1 cellular context compared by ENCODE assay signal in the genomic region with DNA sequence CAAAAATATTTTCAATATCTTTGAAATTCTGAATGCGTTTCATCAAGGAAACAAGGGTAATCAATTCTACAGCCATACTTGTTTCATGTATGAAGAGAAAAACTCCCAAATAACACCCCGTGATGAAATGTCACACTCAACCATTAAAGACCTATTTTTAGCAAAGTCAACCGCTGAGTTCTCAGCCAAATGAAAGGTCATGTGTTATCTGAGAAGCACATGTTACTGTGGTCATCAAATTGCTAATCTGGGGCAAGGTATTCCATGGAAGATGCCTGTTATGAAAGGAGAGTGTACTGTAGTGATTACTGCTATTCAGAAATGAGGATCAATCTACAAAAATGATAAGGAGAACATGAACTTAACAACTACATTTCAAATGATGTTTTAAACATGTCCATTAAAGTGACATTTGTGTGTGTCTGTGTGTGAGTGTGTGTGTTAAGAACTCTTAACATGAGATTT.
TF ChIP-seq lines count a peak whose summit lies in the region.

No MANE protein-coding gene starts in this region.

TF ChIP-seq in K562, 482 proteins besides CTCF, POLR2A, EP300 and RAD21 (continued from another document and continues in another):
- TF ChIP-seq, protein P1, sequence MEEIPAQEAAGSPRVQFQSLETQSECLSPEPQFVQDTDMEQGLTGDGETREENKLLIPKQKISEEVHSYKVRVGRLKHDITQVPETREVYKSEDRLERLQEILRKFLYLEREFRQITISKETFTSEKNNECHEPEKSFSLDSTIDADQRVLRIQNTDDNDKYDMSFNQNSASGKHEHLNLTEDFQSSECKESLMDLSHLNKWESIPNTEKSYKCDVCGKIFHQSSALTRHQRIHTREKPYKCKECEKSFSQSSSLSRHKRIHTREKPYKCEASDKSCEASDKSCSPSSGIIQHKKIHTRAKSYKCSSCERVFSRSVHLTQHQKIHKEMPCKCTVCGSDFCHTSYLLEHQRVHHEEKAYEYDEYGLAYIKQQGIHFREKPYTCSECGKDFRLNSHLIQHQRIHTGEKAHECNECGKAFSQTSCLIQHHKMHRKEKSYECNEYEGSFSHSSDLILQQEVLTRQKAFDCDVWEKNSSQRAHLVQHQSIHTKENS (CRISPR knock-in tag; IDR thresholded peaks at IDR 0.05) = no peak
- no peak for TF ChIP-seq CREBBP (IDR thresholded peaks at IDR 0.05; ENCODE audit: low read depth, low read length)
- no peak for TF ChIP-seq FUS (optimal IDR thresholded peaks at IDR 0.05; ENCODE audit: low read depth, low read length)
- TF ChIP-seq FOSL1 (tag; conservative IDR thresholded peaks at IDR 0.05) = no peak
- no peak for TF ChIP-seq NCOA1 (IDR thresholded peaks at IDR 0.05; ENCODE audit: low read depth)
- TF ChIP-seq TEAD4 (IDR thresholded peaks at IDR 0.05; ENCODE audit: low read length) = peak; percentile 92
- no peak for TF ChIP-seq TEAD4 (CRISPR knock-in tag; IDR thresholded peaks at IDR 0.05; ENCODE audit: borderline replicate concordance)
- TF ChIP-seq TEAD1 (CRISPR knock-in tag; IDR thresholded peaks at IDR 0.05) = peak in 1 of 2 experiments; percentile 92; a peak in 2 of 4 replicates
- TF ChIP-seq, protein P2, sequence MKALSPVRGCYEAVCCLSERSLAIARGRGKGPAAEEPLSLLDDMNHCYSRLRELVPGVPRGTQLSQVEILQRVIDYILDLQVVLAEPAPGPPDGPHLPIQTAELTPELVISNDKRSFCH (CRISPR knock-in tag; IDR thresholded peaks at IDR 0.05) = no peak
- TF ChIP-seq, protein P2 (tag; IDR thresholded peaks at IDR 0.05) = peak; percentile 84
- TF ChIP-seq, protein P3, sequence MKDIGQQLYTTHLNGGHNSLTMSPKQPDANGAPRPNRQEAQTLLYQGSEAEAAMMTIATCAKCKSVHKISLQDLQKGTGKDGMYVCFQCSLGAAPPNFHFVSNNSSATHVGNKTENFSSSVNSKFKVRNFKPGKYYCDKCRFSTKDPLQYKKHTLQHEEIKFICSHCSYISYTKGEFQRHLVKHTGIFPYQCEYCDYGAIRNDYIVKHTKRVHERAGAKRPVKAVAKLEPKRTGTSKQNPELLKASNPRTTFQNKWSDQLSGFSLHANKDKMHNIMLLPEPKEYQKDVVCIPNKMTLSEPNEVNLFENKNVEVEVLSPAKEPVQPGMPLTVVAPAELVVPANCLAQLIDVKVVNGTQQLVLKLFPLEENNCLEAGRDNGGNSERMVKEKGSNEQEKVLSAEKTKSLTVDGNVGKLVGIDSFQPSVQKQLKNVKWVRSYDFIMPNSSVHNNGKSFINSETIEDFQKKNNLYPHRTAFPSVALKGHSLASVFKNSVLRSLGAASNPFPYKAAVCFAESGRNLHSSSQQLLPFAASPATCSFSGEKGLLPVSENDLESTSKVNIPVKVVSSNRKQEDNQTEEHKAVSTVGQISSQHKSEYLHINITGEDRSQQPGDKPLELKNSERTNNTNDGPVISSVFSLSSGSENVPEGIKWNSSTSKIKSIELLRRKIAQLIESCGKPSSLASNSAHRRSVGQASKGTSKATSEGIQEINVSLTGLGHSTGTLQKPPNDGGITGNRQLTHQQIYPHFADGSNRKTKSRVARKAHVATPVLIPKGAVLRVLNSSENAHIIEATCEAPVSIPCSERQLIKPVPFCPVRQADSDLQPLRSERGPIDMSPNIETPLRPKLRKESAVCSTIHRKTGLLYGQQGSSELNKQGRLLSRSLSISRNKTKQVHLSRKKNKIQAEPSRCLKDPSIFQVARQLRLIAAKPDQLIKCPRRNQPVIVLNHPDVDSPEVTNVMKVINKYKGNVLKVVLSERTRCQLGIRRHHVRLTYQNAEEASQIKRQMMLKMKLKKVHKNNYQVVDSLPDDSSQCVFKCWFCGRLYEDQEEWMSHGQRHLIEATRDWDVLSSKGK (CRISPR knock-in tag; IDR thresholded peaks at IDR 0.05) = no peak
- 0 out of 2 replicates have a peak, but pooled peaks have one; percentile 62 for TF ChIP-seq HMG20A (CRISPR knock-in tag; conservative IDR thresholded peaks at IDR 0.05)
- TF ChIP-seq CREM (IDR thresholded peaks at IDR 0.05; ENCODE audit: low read depth) = peak; percentile 55; the same call in 1 of the 2 replicates
- peak; percentile 70 for TF ChIP-seq SOX6 (IDR thresholded peaks at IDR 0.05)
- no peak for TF ChIP-seq HDGF (IDR thresholded peaks at IDR 0.05)
- peak; percentile 65; the same call in 1 of the 2 replicates for TF ChIP-seq KLF16 (IDR thresholded peaks at IDR 0.05)
- TF ChIP-seq YBX1 (IDR thresholded peaks at IDR 0.05) = no peak
- TF ChIP-seq ZNF644 (tag; IDR thresholded peaks at IDR 0.05; ENCODE audit: low read depth) = no peak
- TF ChIP-seq NCOR1 (IDR thresholded peaks at IDR 0.05) = peak; percentile 42; the same call in 1 of the 2 replicates
- TF ChIP-seq TBL1XR1 (IDR thresholded peaks at IDR 0.05; ENCODE audit: low read length in 2 of 2) = peak in 1 of 2 experiments; percentile 69; a peak in 1 of 4 replicates
- no peak for TF ChIP-seq KLF1 (tag; IDR thresholded peaks at IDR 0.05)
- no peak for TF ChIP-seq PTRF (tag; IDR thresholded peaks at IDR 0.05)
- peak; percentile 85; the same call in 1 of the 2 replicates for TF ChIP-seq HDAC2 (IDR thresholded peaks at IDR 0.05)
- TF ChIP-seq TAL1 (IDR thresholded peaks at IDR 0.05) = peak; percentile 81
- TF ChIP-seq ATF1 (CRISPR knock-in tag; IDR thresholded peaks at IDR 0.05) = no peak
- peak; percentile 68 for TF ChIP-seq ATF1 (tag; IDR thresholded peaks at IDR 0.05)
- no peak for TF ChIP-seq SIN3B (IDR thresholded peaks at IDR 0.05; ENCODE audit: low read depth)
- no peak for TF ChIP-seq CXXC5 (CRISPR knock-in tag; IDR thresholded peaks at IDR 0.05)
- TF ChIP-seq ESRRA (IDR thresholded peaks at IDR 0.05; ENCODE audit: borderline replicate concordance, low read depth) = peak; percentile 64; the same call in 1 of the 2 replicates
- no peak for TF ChIP-seq TARDBP (IDR thresholded peaks at IDR 0.05)
- TF ChIP-seq KLF6 (CRISPR knock-in tag; IDR thresholded peaks at IDR 0.05; ENCODE audit: borderline replicate concordance) = no peak
- TF ChIP-seq, protein P4, sequence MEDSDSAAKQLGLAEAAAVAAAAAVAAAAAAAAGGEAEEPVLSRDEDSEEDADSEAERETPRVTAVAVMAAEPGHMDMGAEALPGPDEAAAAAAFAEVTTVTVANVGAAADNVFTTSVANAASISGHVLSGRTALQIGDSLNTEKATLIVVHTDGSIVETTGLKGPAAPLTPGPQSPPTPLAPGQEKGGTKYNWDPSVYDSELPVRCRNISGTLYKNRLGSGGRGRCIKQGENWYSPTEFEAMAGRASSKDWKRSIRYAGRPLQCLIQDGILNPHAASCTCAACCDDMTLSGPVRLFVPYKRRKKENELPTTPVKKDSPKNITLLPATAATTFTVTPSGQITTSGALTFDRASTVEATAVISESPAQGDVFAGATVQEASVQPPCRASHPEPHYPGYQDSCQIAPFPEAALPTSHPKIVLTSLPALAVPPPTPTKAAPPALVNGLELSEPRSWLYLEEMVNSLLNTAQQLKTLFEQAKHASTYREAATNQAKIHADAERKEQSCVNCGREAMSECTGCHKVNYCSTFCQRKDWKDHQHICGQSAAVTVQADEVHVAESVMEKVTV (CRISPR knock-in tag; IDR thresholded peaks at IDR 0.05) = no peak
- TF ChIP-seq CREB1 (IDR thresholded peaks at IDR 0.05) = no peak
- no peak for TF ChIP-seq CREB1 (CRISPR knock-in tag; IDR thresholded peaks at IDR 0.05)
- TF ChIP-seq TRIM24 (IDR thresholded peaks at IDR 0.05) = no peak
- TF ChIP-seq, protein P5, sequence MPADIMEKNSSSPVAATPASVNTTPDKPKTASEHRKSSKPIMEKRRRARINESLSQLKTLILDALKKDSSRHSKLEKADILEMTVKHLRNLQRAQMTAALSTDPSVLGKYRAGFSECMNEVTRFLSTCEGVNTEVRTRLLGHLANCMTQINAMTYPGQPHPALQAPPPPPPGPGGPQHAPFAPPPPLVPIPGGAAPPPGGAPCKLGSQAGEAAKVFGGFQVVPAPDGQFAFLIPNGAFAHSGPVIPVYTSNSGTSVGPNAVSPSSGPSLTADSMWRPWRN (IDR thresholded peaks at IDR 0.05; ENCODE audit: low read depth) = peak; percentile 72
- no peak for TF ChIP-seq HNRNPL (IDR thresholded peaks at IDR 0.05; ENCODE audit: low read depth, low read length)
- TF ChIP-seq, protein P6, sequence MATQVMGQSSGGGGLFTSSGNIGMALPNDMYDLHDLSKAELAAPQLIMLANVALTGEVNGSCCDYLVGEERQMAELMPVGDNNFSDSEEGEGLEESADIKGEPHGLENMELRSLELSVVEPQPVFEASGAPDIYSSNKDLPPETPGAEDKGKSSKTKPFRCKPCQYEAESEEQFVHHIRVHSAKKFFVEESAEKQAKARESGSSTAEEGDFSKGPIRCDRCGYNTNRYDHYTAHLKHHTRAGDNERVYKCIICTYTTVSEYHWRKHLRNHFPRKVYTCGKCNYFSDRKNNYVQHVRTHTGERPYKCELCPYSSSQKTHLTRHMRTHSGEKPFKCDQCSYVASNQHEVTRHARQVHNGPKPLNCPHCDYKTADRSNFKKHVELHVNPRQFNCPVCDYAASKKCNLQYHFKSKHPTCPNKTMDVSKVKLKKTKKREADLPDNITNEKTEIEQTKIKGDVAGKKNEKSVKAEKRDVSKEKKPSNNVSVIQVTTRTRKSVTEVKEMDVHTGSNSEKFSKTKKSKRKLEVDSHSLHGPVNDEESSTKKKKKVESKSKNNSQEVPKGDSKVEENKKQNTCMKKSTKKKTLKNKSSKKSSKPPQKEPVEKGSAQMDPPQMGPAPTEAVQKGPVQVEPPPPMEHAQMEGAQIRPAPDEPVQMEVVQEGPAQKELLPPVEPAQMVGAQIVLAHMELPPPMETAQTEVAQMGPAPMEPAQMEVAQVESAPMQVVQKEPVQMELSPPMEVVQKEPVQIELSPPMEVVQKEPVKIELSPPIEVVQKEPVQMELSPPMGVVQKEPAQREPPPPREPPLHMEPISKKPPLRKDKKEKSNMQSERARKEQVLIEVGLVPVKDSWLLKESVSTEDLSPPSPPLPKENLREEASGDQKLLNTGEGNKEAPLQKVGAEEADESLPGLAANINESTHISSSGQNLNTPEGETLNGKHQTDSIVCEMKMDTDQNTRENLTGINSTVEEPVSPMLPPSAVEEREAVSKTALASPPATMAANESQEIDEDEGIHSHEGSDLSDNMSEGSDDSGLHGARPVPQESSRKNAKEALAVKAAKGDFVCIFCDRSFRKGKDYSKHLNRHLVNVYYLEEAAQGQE (CRISPR knock-in tag; IDR thresholded peaks at IDR 0.05; ENCODE audit: low read depth) = no peak
- TF ChIP-seq ZFP30 (CRISPR knock-in tag; IDR thresholded peaks at IDR 0.05; ENCODE audit: borderline replicate concordance) = no peak
- TF ChIP-seq RFX1 (IDR thresholded peaks at IDR 0.05) = no peak
- TF ChIP-seq GATA2 (CRISPR knock-in tag; IDR thresholded peaks at IDR 0.05) = no peak
- TF ChIP-seq SMARCA5 (IDR thresholded peaks at IDR 0.05) = no peak
- no peak for TF ChIP-seq MTA3 (IDR thresholded peaks at IDR 0.05; ENCODE audit: borderline replicate concordance)
- peak; percentile 29; the same call in 1 of the 2 replicates for TF ChIP-seq SMARCE1 (IDR thresholded peaks at IDR 0.05)
- TF ChIP-seq ERF (CRISPR knock-in tag; IDR thresholded peaks at IDR 0.05) = no peak
- peak; percentile 35; the same call in 1 of the 2 replicates for TF ChIP-seq JUND (IDR thresholded peaks at IDR 0.05; ENCODE audit: borderline replicate concordance, low read depth, low read length)
- TF ChIP-seq JUND (tag; IDR thresholded peaks at IDR 0.05; ENCODE audit: borderline replicate concordance, low read depth, low read length) = no peak
- 0 out of 2 replicates have a peak, but pooled peaks have one; percentile 34 for TF ChIP-seq ZNF766 (CRISPR knock-in tag; conservative IDR thresholded peaks at IDR 0.05)
- peak; percentile 40 to 98; a peak in 3 of 4 replicates for TF ChIP-seq RCOR1 (IDR thresholded peaks at IDR 0.05; ENCODE audit: borderline replicate concordance in 1 of 2, low read depth in 2 of 2, low read length in 2 of 2)
- TF ChIP-seq ZBED1 (IDR thresholded peaks at IDR 0.05) = 0 out of 2 replicates have a peak, but pooled peaks have one; percentile 35
- no peak for TF ChIP-seq ZBTB1 (CRISPR knock-in tag; IDR thresholded peaks at IDR 0.05; ENCODE audit: borderline replicate concordance, low read depth)
- TF ChIP-seq, protein P7, sequence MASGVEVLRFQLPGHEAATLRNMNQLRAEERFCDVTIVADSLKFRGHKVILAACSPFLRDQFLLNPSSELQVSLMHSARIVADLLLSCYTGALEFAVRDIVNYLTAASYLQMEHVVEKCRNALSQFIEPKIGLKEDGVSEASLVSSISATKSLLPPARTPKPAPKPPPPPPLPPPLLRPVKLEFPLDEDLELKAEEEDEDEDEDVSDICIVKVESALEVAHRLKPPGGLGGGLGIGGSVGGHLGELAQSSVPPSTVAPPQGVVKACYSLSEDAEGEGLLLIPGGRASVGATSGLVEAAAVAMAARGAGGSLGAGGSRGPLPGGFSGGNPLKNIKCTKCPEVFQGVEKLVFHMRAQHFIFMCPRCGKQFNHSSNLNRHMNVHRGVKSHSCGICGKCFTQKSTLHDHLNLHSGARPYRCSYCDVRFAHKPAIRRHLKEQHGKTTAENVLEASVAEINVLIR (CRISPR knock-in tag; IDR thresholded peaks at IDR 0.05) = peak; percentile 67; the same call in 1 of the 2 replicates
- TF ChIP-seq, protein P8, sequence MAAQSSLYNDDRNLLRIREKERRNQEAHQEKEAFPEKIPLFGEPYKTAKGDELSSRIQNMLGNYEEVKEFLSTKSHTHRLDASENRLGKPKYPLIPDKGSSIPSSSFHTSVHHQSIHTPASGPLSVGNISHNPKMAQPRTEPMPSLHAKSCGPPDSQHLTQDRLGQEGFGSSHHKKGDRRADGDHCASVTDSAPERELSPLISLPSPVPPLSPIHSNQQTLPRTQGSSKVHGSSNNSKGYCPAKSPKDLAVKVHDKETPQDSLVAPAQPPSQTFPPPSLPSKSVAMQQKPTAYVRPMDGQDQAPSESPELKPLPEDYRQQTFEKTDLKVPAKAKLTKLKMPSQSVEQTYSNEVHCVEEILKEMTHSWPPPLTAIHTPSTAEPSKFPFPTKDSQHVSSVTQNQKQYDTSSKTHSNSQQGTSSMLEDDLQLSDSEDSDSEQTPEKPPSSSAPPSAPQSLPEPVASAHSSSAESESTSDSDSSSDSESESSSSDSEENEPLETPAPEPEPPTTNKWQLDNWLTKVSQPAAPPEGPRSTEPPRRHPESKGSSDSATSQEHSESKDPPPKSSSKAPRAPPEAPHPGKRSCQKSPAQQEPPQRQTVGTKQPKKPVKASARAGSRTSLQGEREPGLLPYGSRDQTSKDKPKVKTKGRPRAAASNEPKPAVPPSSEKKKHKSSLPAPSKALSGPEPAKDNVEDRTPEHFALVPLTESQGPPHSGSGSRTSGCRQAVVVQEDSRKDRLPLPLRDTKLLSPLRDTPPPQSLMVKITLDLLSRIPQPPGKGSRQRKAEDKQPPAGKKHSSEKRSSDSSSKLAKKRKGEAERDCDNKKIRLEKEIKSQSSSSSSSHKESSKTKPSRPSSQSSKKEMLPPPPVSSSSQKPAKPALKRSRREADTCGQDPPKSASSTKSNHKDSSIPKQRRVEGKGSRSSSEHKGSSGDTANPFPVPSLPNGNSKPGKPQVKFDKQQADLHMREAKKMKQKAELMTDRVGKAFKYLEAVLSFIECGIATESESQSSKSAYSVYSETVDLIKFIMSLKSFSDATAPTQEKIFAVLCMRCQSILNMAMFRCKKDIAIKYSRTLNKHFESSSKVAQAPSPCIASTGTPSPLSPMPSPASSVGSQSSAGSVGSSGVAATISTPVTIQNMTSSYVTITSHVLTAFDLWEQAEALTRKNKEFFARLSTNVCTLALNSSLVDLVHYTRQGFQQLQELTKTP (IDR thresholded peaks at IDR 0.05; ENCODE audit: low read depth in 1 of 2, partially characterized antibody in 2 of 2) = no peak
- TF ChIP-seq FOXA1 (IDR thresholded peaks at IDR 0.05; ENCODE audit: borderline replicate concordance) = no peak
- no peak for TF ChIP-seq THRAP3 (IDR thresholded peaks at IDR 0.05; ENCODE audit: borderline replicate concordance)
- no peak for TF ChIP-seq RAD51 (IDR thresholded peaks at IDR 0.05; ENCODE audit: borderline replicate concordance, low read depth)
- TF ChIP-seq ZNF764 (CRISPR knock-in tag; IDR thresholded peaks at IDR 0.05; ENCODE audit: low read depth) = no peak
